In the genomic region with DNA sequence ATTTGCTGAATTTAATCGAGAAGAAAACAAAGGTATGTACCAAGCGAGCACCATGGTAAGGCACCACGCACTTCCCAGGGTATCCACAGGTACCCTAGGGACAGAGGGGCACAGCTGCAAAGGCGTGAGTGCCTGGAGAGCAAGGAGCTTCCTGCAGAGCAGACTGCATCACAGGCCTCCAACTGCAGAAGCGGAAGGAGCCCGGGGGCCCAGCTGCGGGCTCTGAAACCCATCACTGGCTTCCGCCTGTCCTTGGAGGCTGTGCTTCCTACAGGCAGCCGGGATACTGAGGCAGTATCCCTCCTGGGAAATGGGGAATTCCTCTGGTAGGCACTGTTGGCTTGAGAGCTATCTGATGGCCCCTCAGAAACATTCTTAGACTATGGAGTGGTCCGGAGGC, we compare ENCODE assay signal across 27 cellular contexts.
"Had no signal": no experiment of that assay in that cellular context is flagged by ENCODE, and none has a peak within 500 bp of the region (broad histone marks: within the 10 kb centered on the region; RNA-seq: fewer than 3 reads in every experiment).

No MANE protein-coding gene starts in this region.

- H3K4me1 ChIP-seq: parathyroid adenoma, psoas muscle, spleen, suprapubic skin, testis, transverse colon, upper lobe of right lung, vagina had no signal

- H3K9me3 ChIP-seq: ovary, psoas muscle, spleen, suprapubic skin, testis, tibial artery, transverse colon, upper lobe of right lung, vagina had no signal

- H3K4me2 ChIP-seq: smooth muscle cell had no signal

- DNase-seq: naive thymus-derived CD8-positive, alpha-beta T cell; nephron progenitor cell; occipital lobe; ovary; posterior cingulate gyrus; psoas muscle; right cardiac atrium; spleen; stimulated activated CD4-positive, alpha-beta T cell treated with anti-CD3 and anti-CD28 coated beads, Interleukin-12 subunit alpha, Interleukin-12 subunit beta, amount 100 ng/mL, for 4 hours; stimulated activated CD4-positive, alpha-beta T cell treated with anti-CD3 and anti-CD28 coated beads, Interleukin-1b, Interleukin-23, amount 100 ng/mL, for 48 hours; stimulated activated CD4-positive, alpha-beta T cell treated with anti-CD3 and anti-CD28 coated beads, Interleukin-4, amount 100 ng/mL, for 1 hour; stimulated activated CD4-positive, alpha-beta T cell treated with anti-CD3 and anti-CD28 coated beads, Interleukin-4, amount 100 ng/mL, for 4 hours; stimulated activated CD8-positive, alpha-beta memory T cell treated with anti-CD3 and anti-CD28 coated beads, Interleukin-4, amount 100 ng/mL, for 48 hours; stimulated activated naive CD4-positive, alpha-beta T cell; stimulated activated naive CD8-positive, alpha-beta T cell treated with anti-CD3 and anti-CD28 coated beads, Interleukin-15, amount 100 ng/mL, for 72 hours; stimulated activated naive CD8-positive, alpha-beta T cell treated with anti-CD3 and anti-CD28 coated beads, Interleukin-15, Interleukin-2, amounts not matched to agents 100 U/mL and 50 U/mL, for 24 hours; substantia nigra; testis; tibial artery; transverse colon; upper lobe of right lung had no signal

- H3K4me3 ChIP-seq: ovary, psoas muscle, skin epidermis, smooth muscle cell, spleen, suprapubic skin, testis, tibial artery, transverse colon, upper lobe of right lung, vagina had no signal

- H3K79me2 ChIP-seq: parathyroid adenoma had no signal

- H2AFZ ChIP-seq: parathyroid adenoma had no signal

- H3K9ac ChIP-seq: parathyroid adenoma had no signal

- ATAC-seq: naive thymus-derived CD8-positive, alpha-beta T cell; psoas muscle; sciatic nerve; stimulated activated naive CD8-positive, alpha-beta T cell treated with anti-CD3 and anti-CD28 coated beads, Interleukin-15, amount 100 ng/mL, for 72 hours; stimulated activated naive CD8-positive, alpha-beta T cell treated with anti-CD3 and anti-CD28 coated beads, Interleukin-15, Interleukin-2, amounts not matched to agents 100 U/mL and 50 U/mL, for 24 hours; upper lobe of right lung had no signal

- H3K27ac ChIP-seq: ovary, parathyroid adenoma, psoas muscle, skin epidermis, spleen, suprapubic skin, testis, tibial artery, transverse colon, upper lobe of right lung, vagina had no signal

- H3K27me3 ChIP-seq: ovary, testis, tibial artery, upper lobe of right lung, vagina had no signal

- H3K36me3 ChIP-seq: ovary, spleen, suprapubic skin, tibial artery, transverse colon, upper lobe of right lung, vagina had no signal
